Comparison of ENCODE assay signal across 25 cellular contexts in genomic region chr14:93682459-93682858, GRCh38.
"Had no signal": no experiment of that assay in that cellular context is flagged by ENCODE, and none has a peak within 500 bp of the region (broad histone marks: within the 10 kb centered on the region; RNA-seq: fewer than 3 reads in every experiment).

No MANE protein-coding gene starts in this region.

- DNase-seq: colonic mucosa; cortex of kidney; effector CD8-positive, alpha-beta T cell; effector memory CD8-positive, alpha-beta T cell; endodermal cell; esophagus squamous epithelium; foreskin fibroblast; foreskin melanocyte; gastrocnemius medialis; glutamatergic neuron; head of caudate nucleus; heart right ventricle; hippocampal formation; left cardiac atrium; left lung; left ventricle myocardium superior; mammary epithelial cell; mesendoderm; midbrain; naive thymus-derived CD4-positive, alpha-beta T cell had no signal

- H3K36me3 ChIP-seq: colonic mucosa, esophagus squamous epithelium, gastrocnemius medialis, heart right ventricle, left lung had no signal

- H3K4me3 ChIP-seq: colonic mucosa, esophagus squamous epithelium, gastrocnemius medialis, heart right ventricle, left lung, lung had no signal

- H3K9me3 ChIP-seq: colonic mucosa, esophagus squamous epithelium, gastrocnemius medialis, heart right ventricle, left lung had no signal

- FAIRE-seq: endometrium, keratinocyte had no signal

- ATAC-seq: effector memory CD8-positive, alpha-beta T cell; esophagus mucosa; gastrocnemius medialis; heart right ventricle; left cardiac atrium; left lung; left ventricle myocardium superior; naive thymus-derived CD4-positive, alpha-beta T cell had no signal

- H3K27ac ChIP-seq: colonic mucosa, epithelial cell of prostate, esophagus squamous epithelium, gastrocnemius medialis, heart right ventricle, left lung had no signal

- H3K4me1 ChIP-seq: colonic mucosa, esophagus squamous epithelium, gastrocnemius medialis, heart right ventricle, left lung had no signal

- H3K27me3 ChIP-seq: colonic mucosa, gastrocnemius medialis had no signal
